Comparison of ENCODE assay signal across 8 cellular contexts in genomic region chr13:100589178-100589725, GRCh38. TPM values are rescaled to one million over a fixed set of nuclear protein-coding genes. Genes with fewer than 3 reads are reported as not detected.
A peak's percentile ranks its signal among the peaks of the same experiment; 100 is the strongest.
DNase-seq lines count a peak whose midpoint lies in the region; ATAC-seq, FAIRE-seq and TF ChIP-seq lines count a peak whose summit lies in the region.

No MANE protein-coding gene starts in this region.

- ATAC-seq in activated naive CD8-positive, alpha-beta T cell treated with anti-CD3 and anti-CD28 coated beads, Interleukin-2, amount 10 ng/mL, durations not matched to agents 7 days and 5 days (ENCODE audit: low read depth) = no peak
- ATAC-seq in natural killer cell (no peak), HG03342 (IDR thresholded peaks at IDR 0.05; ENCODE audit: unreplicated experiment) (no peak)

- H3K36me3 Mint-ChIP-seq in activated naive CD8-positive, alpha-beta T cell treated with anti-CD3 and anti-CD28 coated beads, Interleukin-2, amount 10 ng/mL, durations not matched to agents 7 days and 5 days = peaks cover 1% of the 10 kb centered on the region
- no peaks in the 10 kb centered on the region for H3K36me3 Mint-ChIP-seq in natural killer cell

- H3K27ac ChIP-seq in C4-2B = peak overlapping the region; percentile 75

- TF ChIP-seq POLR2A in erythroblast (IDR thresholded peaks at IDR 0.05; ENCODE audit: low read length) = no peak

- FAIRE-seq in HTR-8/SVneo (lab: Jason Lieb, UNC) = no peak

- peaks cover 41% of the 10 kb centered on the region for H3K4me1 Mint-ChIP-seq in activated naive CD8-positive, alpha-beta T cell treated with anti-CD3 and anti-CD28 coated beads, Interleukin-2, amount 10 ng/mL, durations not matched to agents 7 days and 5 days
- peaks cover 25 to 26% of the 10 kb centered on the region in 2 donors for H3K4me1 Mint-ChIP-seq in natural killer cell

- intact Hi-C loops in natural killer cell (cut with micrococcal nuclease) = loop anchor here (5.0 kb wide), 1 partner anchor 83 kb away; the partner anchor contains the start of gene TMTC4

- TF ChIP-seq CTCF in C4-2B (conservative IDR thresholded peaks at IDR 0.05) (no peak), natural killer cell (IDR thresholded peaks at IDR 0.05) (no peak)

- H3K4me3 Mint-ChIP-seq in activated naive CD8-positive, alpha-beta T cell treated with anti-CD3 and anti-CD28 coated beads, Interleukin-2, amount 10 ng/mL, durations not matched to agents 7 days and 5 days = peak overlapping the region; percentile 73
- peak overlapping the region; percentile 92 for H3K4me3 Mint-ChIP-seq in natural killer cell

- DNase-seq in HTR-8/SVneo (ENCODE audit: insufficient read length, low spot score) = peak; percentile 3
- DNase-seq in activated naive CD8-positive, alpha-beta T cell treated with anti-CD3 and anti-CD28 coated beads, Interleukin-2, amount 10 ng/mL, durations not matched to agents 7 days and 5 days = no peak
- no peak for DNase-seq in natural killer cell
- DNase-seq in erythroblast (lab: John Stamatoyannopoulos, UW) = no peak
- no peak for DNase-seq in germinal center (ENCODE audit: low spot score)
- no peak for DNase-seq in mesenteric fat pad (ENCODE audit: low spot score)

- POLR2A ChIA-PET in activated naive CD8-positive, alpha-beta T cell treated with anti-CD3 and anti-CD28 coated beads, Interleukin-2, amount 10 ng/mL, durations not matched to agents 7 days and 5 days (lab: Charles Lee) = interaction anchor here (0.8 to 3.2 kb wide), 3 partner anchors 15 to 85 kb away, joined by 3 to 30 read pairs (median 15); partner anchors contain the start of gene TMTC4

- no peaks in the 10 kb centered on the region for H3K27me3 Mint-ChIP-seq in activated naive CD8-positive, alpha-beta T cell treated with anti-CD3 and anti-CD28 coated beads, Interleukin-2, amount 10 ng/mL, durations not matched to agents 7 days and 5 days
- no peaks in the 10 kb centered on the region for H3K27me3 Mint-ChIP-seq in natural killer cell (ENCODE audit: low read depth in 2 of 2)

- H3K27ac Mint-ChIP-seq in activated naive CD8-positive, alpha-beta T cell treated with anti-CD3 and anti-CD28 coated beads, Interleukin-2, amount 10 ng/mL, durations not matched to agents 7 days and 5 days = peak overlapping the region; percentile 95
- peak overlapping the region; percentile 86 to 91 for H3K27ac Mint-ChIP-seq in natural killer cell

- no peaks in the 10 kb centered on the region for H3K9me3 Mint-ChIP-seq in activated naive CD8-positive, alpha-beta T cell treated with anti-CD3 and anti-CD28 coated beads, Interleukin-2, amount 10 ng/mL, durations not matched to agents 7 days and 5 days
- H3K9me3 Mint-ChIP-seq in natural killer cell = no peaks in the 10 kb centered on the region

RNA-seq across cellular contexts. Expression of gene GGACT, which starts 0.7 kb away (rescaled TPM):
- 1 to 10 TPM; 3.1 to 4.1 TPM for total RNA-seq in activated naive CD8-positive, alpha-beta T cell treated with anti-CD3 and anti-CD28 coated beads, Interleukin-2, amount 10 ng/mL, durations not matched to agents 7 days and 5 days
- total RNA-seq in natural killer cell (10 to 100 TPM in 2 of 3 donors, 1 to 10 TPM in 1; 8.8 to 16.4 (median 15.1) TPM), mesenteric fat pad (3.9 TPM)
